8 cellular contexts compared by ENCODE assay signal in genomic region chr11:76861490-76861953, GRCh38. TPM values are rescaled to one million over a fixed set of nuclear protein-coding genes. Genes with fewer than 3 reads are reported as not detected.
A peak's percentile ranks its signal among the peaks of the same experiment; 100 is the strongest.
DNase-seq lines count a peak whose midpoint lies in the region; ATAC-seq and TF ChIP-seq lines count a peak whose summit lies in the region.

No MANE protein-coding gene starts in this region.

- H3K4me1 ChIP-seq in A673 (ENCODE audit: insufficient read depth, low read length, poor library complexity, severe bottlenecking) (peaks cover 11% of the 10 kb centered on the region), right lobe of liver (peaks cover 0 to 10% (median 1%) of the 10 kb centered on the region in 4 donors), transverse colon (peaks cover 0 to 25% (median 14%) of the 10 kb centered on the region in 4 donors)

- no peak for TF ChIP-seq POLR2A in right lobe of liver (IDR thresholded peaks at IDR 0.05)
- TF ChIP-seq POLR2A in transverse colon (IDR thresholded peaks at IDR 0.05): no peak

- no peak for TF ChIP-seq EP300 in transverse colon (IDR thresholded peaks at IDR 0.05; ENCODE audit: low read depth)

- in situ Hi-C loops in astrocyte of the spinal cord (cut with HindIII; ENCODE audit: low sequenced_read_pairs) (no loop called here), transverse colon (cut with MboI; ENCODE audit: low pct_ligation_motif_present in 1 of 4, low pct_unique_long_range_greater_than_20kb in 1 of 4, low sequenced_read_pairs in 3 of 4) (no loop called here)

- H3K36me3 Mint-ChIP-seq in HFFc6 (ENCODE audit: low read depth): no peaks in the 10 kb centered on the region

- H3K27me3 Mint-ChIP-seq in HFFc6 (ENCODE audit: insufficient read depth): no peaks in the 10 kb centered on the region

- no peaks in the 10 kb centered on the region for H3K36me3 ChIP-seq in A673 (ENCODE audit: insufficient read depth, low read length, poor library complexity, severe bottlenecking)
- no peaks in the 10 kb centered on the region for H3K36me3 ChIP-seq in right lobe of liver
- H3K36me3 ChIP-seq in transverse colon: no peaks in the 10 kb centered on the region

- no peak for ATAC-seq in right lobe of liver
- no peak for ATAC-seq in HG03135 (IDR thresholded peaks at IDR 0.05; ENCODE audit: unreplicated experiment)

- no peaks in the 10 kb centered on the region for H3K9me3 Mint-ChIP-seq in HFFc6

- H3K27me3 ChIP-seq in A673 (replicated peaks; ENCODE audit: insufficient read depth, low read depth, low read length, poor library complexity) (no peaks in the 10 kb centered on the region), right lobe of liver (no peaks in the 10 kb centered on the region), transverse colon (no peaks in the 10 kb centered on the region)

- WGBS in right lobe of liver (ENCODE audit: insufficient coverage, low coverage, low lambda C conversion rate, missing lambda C conversion rate): 23% methylated on average over 6 of the region's 6 CpGs
- 31 to 45% methylated on average over 2 to 6 of the region's 6 CpGs for WGBS in transverse colon (ENCODE audit: low coverage in 1 of 2), 2 donors

- H3K27ac ChIP-seq in A673 (ENCODE audit: low read depth, low read length, poor library complexity, severe bottlenecking): peak overlapping the region; percentile 80
- H3K27ac ChIP-seq in right lobe of liver: peak overlapping the region; percentile 73 to 76 (median 76)
- peak overlapping the region; percentile 85 to 93 (median 88) for H3K27ac ChIP-seq in transverse colon

- DNase-seq in A673 (ENCODE audit: low spot score): peak; percentile 4
- DNase-seq in HFFc6: no peak
- DNase-seq in astrocyte of the spinal cord (ENCODE audit: low read depth, low spot score): no peak
- DNase-seq in right lobe of liver: no peak
- DNase-seq in transverse colon: no peak
- no peak for DNase-seq in SIG-M5 treated with dmso at 0.1 percent for 504 hours (lab: John Stamatoyannopoulos, UW; ENCODE audit: unreplicated experiment)
- DNase-seq in NCI-H1436 (lab: John Stamatoyannopoulos, UW): no peak

- H3K4me3 ChIP-seq in A673 (ENCODE audit: low read depth, low read length, poor library complexity, severe bottlenecking) (peak overlapping the region; percentile 97), astrocyte of the spinal cord (ENCODE audit: low read depth, low read length) (peak overlapping the region; percentile 83), right lobe of liver (peak overlapping the region; percentile 59 to 70 (median 69)), transverse colon (peak overlapping the region; percentile 68 to 83 (median 74))

- peak overlapping the region; percentile 90 for H3K4me3 Mint-ChIP-seq in HFFc6

- no TSS peak for BruUV-seq in A673 (replicated peaks; lab: Mats Ljungman, UMichigan)

- CTCF ChIA-PET in A673 (lab: Charles Lee): no interaction called here

- peak overlapping the region; percentile 87 for H3K27ac Mint-ChIP-seq in HFFc6

- intact Hi-C loops in A673 (cut with micrococcal nuclease; ENCODE audit: unreplicated experiment): no loop called here
- intact Hi-C loops in right lobe of liver (cut with DNase I): loop anchor here in 1 of 2 donors (10.0 kb wide), 1 partner anchor 53 kb away; no protein-coding TSS in a partner anchor
- intact Hi-C loops in transverse colon (cut with DNase I; ENCODE audit: low total_unique reads): no loop called here

- POLR2A ChIA-PET in A673 (lab: Charles Lee; ENCODE audit: low non-redundant PET): interaction anchor here (0.7 kb wide), 1 partner anchor 21 kb away, joined by 3 read pairs; no protein-coding TSS in a partner anchor

- H3K4me1 Mint-ChIP-seq in HFFc6 (ENCODE audit: low read depth): peaks cover 10% of the 10 kb centered on the region

- no peak for TF ChIP-seq CTCF in A673 (conservative IDR thresholded peaks at IDR 0.05; ENCODE audit: low read depth, low read length)
- TF ChIP-seq CTCF in HFFc6 (IDR thresholded peaks at IDR 0.05): no peak
- TF ChIP-seq CTCF in astrocyte of the spinal cord (IDR thresholded peaks at IDR 0.05; ENCODE audit: low read depth, low read length): no peak
- no peak for TF ChIP-seq CTCF in right lobe of liver (IDR thresholded peaks at IDR 0.05)
- TF ChIP-seq CTCF in transverse colon (IDR thresholded peaks at IDR 0.05): no peak

- H3K9me3 ChIP-seq in A673 (ENCODE audit: low read depth, low read length, poor library complexity, severe bottlenecking): no peaks in the 10 kb centered on the region
- H3K9me3 ChIP-seq in right lobe of liver: no peaks in the 10 kb centered on the region
- no peaks in the 10 kb centered on the region for H3K9me3 ChIP-seq in transverse colon

RNA-seq across cellular contexts. Expression of gene ACER3, which starts 0.8 kb away (rescaled TPM):
- total RNA-seq in A673 (2021) (30.2 and 31.0 TPM in 2 replicates), right lobe of liver (10 to 100 TPM in 2 of 6 experiments, 1 to 10 TPM in 4; 5.1 to 11.6 (median 7.3) TPM), transverse colon (10 to 100 TPM in 3 of 4 donors, 1 to 10 TPM in 1; 8.8 to 72.2 (median 29.4) TPM)
- total RNA-seq in HFFc6 (2021; fragmentation: NEBNext Ultra II Directional; extraction: Animal tissue kit (Norgen Biotek cat#: 25700)): 10 to 100 TPM; 13.9 to 18.2 (median 15.3) TPM
